In the genomic region with DNA sequence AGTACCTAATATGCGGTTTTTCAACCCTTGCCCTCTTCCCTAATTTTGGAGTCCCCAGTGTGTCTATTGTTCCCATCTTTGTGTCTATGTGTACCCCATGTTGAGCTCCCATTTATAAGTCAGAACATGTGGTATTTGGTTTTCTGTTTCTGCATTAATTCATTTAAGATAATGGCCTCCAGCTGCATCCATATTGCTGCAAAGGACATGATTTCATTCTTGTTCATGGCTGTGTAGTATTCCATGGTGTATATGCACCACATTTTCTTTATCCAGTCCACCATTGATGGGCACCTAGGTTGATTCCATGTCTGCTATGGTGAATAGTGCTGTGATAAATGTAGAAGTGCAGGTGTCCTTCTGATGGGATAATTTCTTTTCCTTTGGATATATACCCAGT, we compare ENCODE assay signal across 3 cellular contexts.
TF ChIP-seq lines count a peak whose summit lies in the region.

No MANE protein-coding gene starts in this region.

TF ChIP-seq in HEK293, 187 proteins besides CTCF, POLR2A, EP300 and RAD21:
- peak; percentile 49; the same call in 1 of the 2 replicates for TF ChIP-seq ZNF280D (tag by site-specific recombination; IDR thresholded peaks at IDR 0.05)
- TF ChIP-seq, protein P1, sequence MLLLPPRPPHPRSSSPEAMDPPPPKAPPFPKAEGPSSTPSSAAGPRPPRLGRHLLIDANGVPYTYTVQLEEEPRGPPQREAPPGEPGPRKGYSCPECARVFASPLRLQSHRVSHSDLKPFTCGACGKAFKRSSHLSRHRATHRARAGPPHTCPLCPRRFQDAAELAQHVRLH (tag by site-specific recombination; IDR thresholded peaks at IDR 0.05), result peak; percentile 63; the same call in 1 of the 2 replicates
- peak; percentile 98 for TF ChIP-seq ZNF146 (tag by site-specific recombination; IDR thresholded peaks at IDR 0.05)

TF ChIP-seq in K562, 482 proteins besides CTCF, POLR2A, EP300 and RAD21:
- TF ChIP-seq RBM25 (IDR thresholded peaks at IDR 0.05; ENCODE audit: low read depth, low read length, severe bottlenecking) (peak; percentile 19), ZNF146 (CRISPR knock-in tag; IDR thresholded peaks at IDR 0.05; ENCODE audit: unreplicated experiment) (peak; percentile 92)
TF ChIP-seq in K562: peak in this region for 2; not testable (repeated sequence) for 480.

TF ChIP-seq in H1, 55 proteins besides CTCF, POLR2A, EP300 and RAD21:
- TF ChIP-seq KDM1A (IDR thresholded peaks at IDR 0.05; ENCODE audit: borderline replicate concordance, low read length), result peak; percentile 71; the same call in 1 of the 2 replicates
